Comparison of ENCODE assay signal across 20 cellular contexts in the genomic region with DNA sequence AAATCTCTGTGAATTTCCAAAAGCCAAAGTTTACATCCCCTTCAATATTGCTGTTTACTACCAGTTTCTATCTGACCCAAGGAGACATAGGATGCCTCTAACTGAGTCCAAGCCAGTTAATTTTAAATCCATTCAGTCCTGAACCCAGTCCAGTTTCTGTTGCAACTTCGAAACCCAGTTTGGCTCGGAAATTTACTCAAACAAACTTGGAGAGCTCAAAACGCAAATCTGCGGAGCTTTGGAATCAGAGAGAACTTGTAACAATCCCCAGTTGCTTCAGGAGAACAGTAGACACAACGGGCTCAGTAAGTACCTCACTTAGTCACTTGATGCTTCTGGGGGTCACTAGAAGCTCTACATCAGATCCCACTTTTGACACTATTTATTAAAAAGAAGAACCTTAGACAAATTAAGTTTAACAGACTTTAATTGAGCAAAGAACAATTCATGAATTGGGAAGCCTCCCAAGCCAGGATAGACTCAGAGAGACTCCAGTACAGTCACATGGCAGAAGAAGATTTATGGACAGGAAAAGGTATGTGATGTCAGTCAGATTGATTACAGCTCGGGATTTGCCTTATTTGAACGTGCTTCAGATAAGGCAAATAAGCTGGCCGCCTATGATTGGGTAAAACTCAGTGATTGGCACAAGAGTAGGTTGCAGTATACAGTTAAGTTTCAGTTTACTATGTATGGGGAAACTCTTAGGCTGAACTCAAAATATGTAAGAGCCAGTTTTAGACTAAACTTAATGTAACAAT.
A peak's percentile ranks its signal among the peaks of the same experiment; 100 is the strongest.
DNase-seq lines count a peak whose midpoint lies in the region; ATAC-seq and TF ChIP-seq lines count a peak whose summit lies in the region.
"Had no signal": no experiment of that assay in that cellular context is flagged by ENCODE, and none has a peak within 500 bp of the region (broad histone marks: within the 10 kb centered on the region; RNA-seq: fewer than 3 reads in every experiment).

No MANE protein-coding gene starts in this region.

- no peak overlapping the region for H4K91ac ChIP-seq in mesenchymal stem cell (ENCODE audit: low read length)

- H3K27ac ChIP-seq in GM23248 = no peak overlapping the region
- H3K27ac ChIP-seq in HEK293 (ENCODE audit: extremely low read depth, low read depth, low read length) = no peak overlapping the region
- H3K27ac ChIP-seq in mesenchymal stem cell (ENCODE audit: low read length, poor library complexity, severe bottlenecking) = no peak overlapping the region
- H3K27ac ChIP-seq in thyroid gland = no peak overlapping the region
- H3K27ac ChIP-seq: RWPE1 had no signal

- H4K8ac ChIP-seq in mesenchymal stem cell (ENCODE audit: low read length) = no peak overlapping the region

- DNase-seq in GM23248 (no peak), adipocyte (ENCODE audit: low read depth) (no peak), mesenchymal stem cell (no peak), thyroid gland (no peak), HUDEP-2 (lab: John Stamatoyannopoulos, UW; ENCODE audit: unreplicated experiment in 76 of 76) (no peak)
- DNase-seq in activated naive CD8-positive, alpha-beta T cell treated with anti-CD3 and anti-CD28 coated beads, Interleukin-2, amount 50 U/mL, for 24 hours = no peak
- DNase-seq: DMS 273 treated with DMSO at 0.1 percent for 48 hours, HFFc6, Kasumi-1, MM.1S, NCI-H1105, NCI-H1694, NCI-H2081 treated with DMSO at 0.1 percent for 48 hours, NCI-H774, SJCRH30 had no signal

- H3K4me3 ChIP-seq in GM23248 (no peak overlapping the region), HEK293 (ENCODE audit: low read depth, low read length) (no peak overlapping the region), adipocyte (ENCODE audit: low read length) (peak overlapping the region; percentile 34), mesenchymal stem cell (ENCODE audit: insufficient read depth in 1 of 2, low read depth in 1 of 2, low read length in 2 of 2) (peak overlapping the region in 1 of 2 experiments; percentile 26), thyroid gland (replicated peaks in 1 of 3) (no peak overlapping the region)
- H3K4me3 ChIP-seq: PC-9, SJCRH30 had no signal

- no peak overlapping the region for H3K14ac ChIP-seq in mesenchymal stem cell (ENCODE audit: low read length in 2 of 2)

- H3K4me2 ChIP-seq in GM23248 (ENCODE audit: unreplicated experiment) (no peak overlapping the region), mesenchymal stem cell (ENCODE audit: low read length, poor library complexity, severe bottlenecking) (no peak overlapping the region)

- no peak overlapping the region for H3K4me3 Mint-ChIP-seq in activated naive CD8-positive, alpha-beta T cell treated with anti-CD3 and anti-CD28 coated beads, Interleukin-2, amount 50 U/mL, for 24 hours
- H3K4me3 Mint-ChIP-seq: CD14-positive monocyte, HFFc6 had no signal

- H2AFZ ChIP-seq in GM23248 (peak overlapping the region; percentile 77), mesenchymal stem cell (ENCODE audit: low read depth, low read length) (no peak overlapping the region)

- peak overlapping the region in 1 of 2 experiments; percentile 8 for H3K18ac ChIP-seq in mesenchymal stem cell (ENCODE audit: low read depth in 1 of 2, low read length in 2 of 2)

- TF ChIP-seq POLR2A in thyroid gland (IDR thresholded peaks at IDR 0.05) = no peak

- H3K27me3 Mint-ChIP-seq in activated naive CD8-positive, alpha-beta T cell treated with anti-CD3 and anti-CD28 coated beads, Interleukin-2, amount 50 U/mL, for 24 hours = no peaks in the 10 kb centered on the region

- no peak overlapping the region for H2BK12ac ChIP-seq in mesenchymal stem cell (ENCODE audit: low read length in 2 of 2)

- H3K9me2 ChIP-seq in GM23248 (ENCODE audit: insufficient read depth) = no peaks in the 10 kb centered on the region

- H3F3A ChIP-seq in GM23248 (ENCODE audit: insufficient read depth) = peaks cover 5% of the 10 kb centered on the region

- H3K9ac ChIP-seq in GM23248 (no peak overlapping the region), adipocyte (ENCODE audit: low read length) (no peak overlapping the region), mesenchymal stem cell (ENCODE audit: low read length) (peak overlapping the region; percentile 8)

- H3K9me3 ChIP-seq in GM23248 (ENCODE audit: low read depth) (no peaks in the 10 kb centered on the region), HEK293 (ENCODE audit: control insufficient read depth, insufficient read depth, low read depth, low read length) (no peaks in the 10 kb centered on the region), adipocyte (ENCODE audit: control insufficient read depth, low read length) (no peaks in the 10 kb centered on the region), mesenchymal stem cell (ENCODE audit: control insufficient read depth, low read length) (no peaks in the 10 kb centered on the region), thyroid gland (no peaks in the 10 kb centered on the region)

- H3K79me1 ChIP-seq in mesenchymal stem cell (replicated peaks; ENCODE audit: low read length, poor library complexity, severe bottlenecking) = no peaks in the 10 kb centered on the region

- no peaks in the 10 kb centered on the region for H3K36me3 Mint-ChIP-seq in activated naive CD8-positive, alpha-beta T cell treated with anti-CD3 and anti-CD28 coated beads, Interleukin-2, amount 50 U/mL, for 24 hours (ENCODE audit: low read depth)
- H3K36me3 Mint-ChIP-seq: CD14-positive monocyte had no signal

- CTCF ChIA-PET in HEK293 (lab: Yijun Ruan, JAX) = interaction anchor here (1.0 kb wide), 1 partner anchor 178 kb away, joined by 3 read pairs; no protein-coding TSS in a partner anchor

- no peak overlapping the region for H3K4ac ChIP-seq in mesenchymal stem cell (ENCODE audit: low read depth in 1 of 2, low read length in 2 of 2)

- WGBS in GM23248 (ENCODE audit: low coverage in 1 of 2, low lambda C conversion rate in 2 of 2, missing lambda C conversion rate in 2 of 2), 2 experiments = 36 to 42% methylated on average over 8 of the region's 8 CpGs
- 89% methylated on average over 8 of the region's 8 CpGs for WGBS in mesenchymal stem cell
- 76 to 79% methylated on average over 8 of the region's 8 CpGs for WGBS in thyroid gland, 2 donors

- intact Hi-C loops in thyroid gland (cut with DNase I) = no loop called here

- no peak overlapping the region for H2BK120ac ChIP-seq in mesenchymal stem cell (ENCODE audit: low read depth, low read length)

- in situ Hi-C loops in GM23248 (cut with MboI) = no loop called here

- no peaks in the 10 kb centered on the region for H3K9me3 Mint-ChIP-seq in activated naive CD8-positive, alpha-beta T cell treated with anti-CD3 and anti-CD28 coated beads, Interleukin-2, amount 50 U/mL, for 24 hours
- H3K9me3 Mint-ChIP-seq: HFFc6 had no signal

- no peak overlapping the region for H2BK5ac ChIP-seq in mesenchymal stem cell (ENCODE audit: low read depth, low read length, poor library complexity, severe bottlenecking)

- H3K79me2 ChIP-seq in GM23248 (ENCODE audit: insufficient read depth) = no peaks in the 10 kb centered on the region

- H3K36me3 ChIP-seq in GM23248 (ENCODE audit: low read depth) = no peaks in the 10 kb centered on the region
- no peaks in the 10 kb centered on the region for H3K36me3 ChIP-seq in HEK293 (ENCODE audit: control insufficient read depth in 2 of 2, insufficient read depth in 1 of 2, low read length in 2 of 2)
- H3K36me3 ChIP-seq in adipocyte (ENCODE audit: control insufficient read depth, insufficient read depth, low read length, severe bottlenecking) = no peaks in the 10 kb centered on the region
- H3K36me3 ChIP-seq in mesenchymal stem cell (ENCODE audit: control insufficient read depth in 1 of 2, insufficient read depth in 2 of 2, low read depth in 1 of 2, low read length in 2 of 2) = no peaks in the 10 kb centered on the region
- no peaks in the 10 kb centered on the region for H3K36me3 ChIP-seq in thyroid gland
- H3K36me3 ChIP-seq: SJCRH30 had no signal

- POLR2A ChIA-PET in HEK293 (lab: Yijun Ruan, JAX) = interaction anchor here (0.6 kb wide), 1 partner anchor 1286 kb away, joined by 3 read pairs; no protein-coding TSS in a partner anchor

- no peaks in the 10 kb centered on the region for H4K20me1 ChIP-seq in GM23248 (ENCODE audit: insufficient read depth)

- H3K27me3 ChIP-seq in GM23248 (replicated peaks; ENCODE audit: insufficient read depth) (no peaks in the 10 kb centered on the region), adipocyte (replicated peaks; ENCODE audit: control insufficient read depth, insufficient read depth, low read length) (no peaks in the 10 kb centered on the region), mesenchymal stem cell (ENCODE audit: control insufficient read depth in 1 of 2, insufficient read depth in 1 of 2, low read length in 2 of 2) (no peaks in the 10 kb centered on the region), thyroid gland (no peaks in the 10 kb centered on the region)
- H3K27me3 ChIP-seq: SJCRH30 had no signal

- no peak overlapping the region for H3K23ac ChIP-seq in mesenchymal stem cell (ENCODE audit: low read length in 2 of 2)

- ATAC-seq in GM18909 (IDR thresholded peaks at IDR 0.05; ENCODE audit: poor library complexity, unreplicated experiment) = no peak
- no peak for ATAC-seq in activated naive CD8-positive, alpha-beta T cell treated with anti-CD3 and anti-CD28 coated beads, Interleukin-2, amount 50 U/mL, for 24 hours

- H2BK15ac ChIP-seq in mesenchymal stem cell (ENCODE audit: low read depth, poor library complexity, severe bottlenecking) = no peak overlapping the region

- no peak overlapping the region for H2AK5ac ChIP-seq in mesenchymal stem cell (ENCODE audit: low read length, severe bottlenecking)

- no peak for TF ChIP-seq CTCF in HEK293 (tag by site-specific recombination; IDR thresholded peaks at IDR 0.05)
- no peak for TF ChIP-seq CTCF in thyroid gland (IDR thresholded peaks at IDR 0.05)

- no peaks in the 10 kb centered on the region for H3K4me1 Mint-ChIP-seq in activated naive CD8-positive, alpha-beta T cell treated with anti-CD3 and anti-CD28 coated beads, Interleukin-2, amount 50 U/mL, for 24 hours
- H3K4me1 Mint-ChIP-seq: CD14-positive monocyte had no signal

- H3K4me1 ChIP-seq in GM23248 (ENCODE audit: insufficient read depth) (peaks cover 38% of the 10 kb centered on the region), HEK293 (ENCODE audit: control insufficient read depth, insufficient read depth, low read length) (no peaks in the 10 kb centered on the region), adipocyte (ENCODE audit: control insufficient read depth, insufficient read depth, low read length) (peaks cover 20% of the 10 kb centered on the region), mesenchymal stem cell (ENCODE audit: control insufficient read depth, insufficient read depth, low read depth, low read length) (peaks cover 2% of the 10 kb centered on the region), thyroid gland (no peaks in the 10 kb centered on the region)

- no peak overlapping the region for H3K27ac Mint-ChIP-seq in activated naive CD8-positive, alpha-beta T cell treated with anti-CD3 and anti-CD28 coated beads, Interleukin-2, amount 50 U/mL, for 24 hours
- H3K27ac Mint-ChIP-seq: HFFc6 had no signal

TF ChIP-seq in HEK293, 187 proteins besides CTCF, POLR2A, EP300 and RAD21 (continues in another document):
- TF ChIP-seq ZNF174 (tag by site-specific recombination; IDR thresholded peaks at IDR 0.05) (no peak), ZNF561 (tag by site-specific recombination; IDR thresholded peaks at IDR 0.05; ENCODE audit: borderline replicate concordance) (no peak), ZNF335 (tag by site-specific recombination; conservative IDR thresholded peaks at IDR 0.05) (peak; percentile 31)
